ENCODE assay signal across 8 cellular contexts in the genomic region with DNA sequence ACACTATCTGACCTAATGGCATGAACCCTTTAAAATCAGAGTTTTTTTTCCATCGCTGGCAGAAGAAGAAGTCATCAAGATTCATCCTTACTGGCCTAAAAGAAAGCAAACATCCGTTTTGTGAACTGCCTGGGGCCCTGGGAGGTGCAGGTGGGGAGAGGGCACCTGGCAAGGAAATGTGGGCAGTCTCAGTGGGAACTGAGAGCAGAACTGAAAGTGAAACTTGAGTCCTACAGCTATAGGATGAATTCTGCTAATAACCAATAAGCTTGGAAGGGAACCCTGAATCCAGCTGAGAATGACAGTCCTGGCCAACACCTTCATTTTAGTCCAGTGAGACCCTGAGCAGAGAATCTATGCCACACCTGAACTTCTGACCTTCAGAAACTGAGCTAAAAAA.
DNase-seq lines count a peak whose midpoint lies in the region; ATAC-seq and TF ChIP-seq lines count a peak whose summit lies in the region.

No MANE protein-coding gene starts in this region.

- H3K27me3 ChIP-seq in duodenal mucosa (ENCODE audit: control insufficient read depth in 1 of 2, insufficient read depth in 2 of 2, low read length in 2 of 2) (no peaks in the 10 kb centered on the region), upper lobe of left lung (no peaks in the 10 kb centered on the region)

- peaks cover 0 to 5% (median 0%) of the 10 kb centered on the region in 7 donors for H3K9me3 Mint-ChIP-seq in CD14-positive monocyte

- no peak overlapping the region for H3K4me3 Mint-ChIP-seq in CD14-positive monocyte

- TF ChIP-seq CTCF in CD14-positive monocyte (IDR thresholded peaks at IDR 0.05) (no peak), upper lobe of left lung (IDR thresholded peaks at IDR 0.05) (no peak)

- H3K27ac ChIP-seq in duodenal mucosa (ENCODE audit: low read depth, low read length), result no peak overlapping the region
- no peak overlapping the region for H3K27ac ChIP-seq in upper lobe of left lung

- no peaks in the 10 kb centered on the region for H3K36me3 Mint-ChIP-seq in CD14-positive monocyte

- H3K9ac ChIP-seq in duodenal mucosa (ENCODE audit: low read depth in 1 of 2, low read length in 2 of 2), result no peak overlapping the region

- WGBS in upper lobe of left lung, 2 donors, result 37 to 53% methylated on average over 2 of the region's 2 CpGs

- TF ChIP-seq EP300 in upper lobe of left lung (IDR thresholded peaks at IDR 0.05), result no peak

- H3K27ac Mint-ChIP-seq in CD14-positive monocyte, result peak overlapping the region in 1 of 7 donors; percentile 69

- peak; percentile 99 for ATAC-seq in GM18508 (IDR thresholded peaks at IDR 0.05; ENCODE audit: insufficient read depth, unreplicated experiment)
- peak; percentile 99 for ATAC-seq in GM21423 (IDR thresholded peaks at IDR 0.05; ENCODE audit: unreplicated experiment)
- peak; percentile 92 for ATAC-seq in HG03565 (IDR thresholded peaks at IDR 0.05; ENCODE audit: unreplicated experiment)
- no peak for ATAC-seq in upper lobe of left lung (ENCODE audit: low FRiP score in 2 of 2)

- H3K36me3 ChIP-seq in duodenal mucosa (ENCODE audit: control insufficient read depth in 1 of 2, insufficient read depth in 2 of 2, low read length in 2 of 2) (no peaks in the 10 kb centered on the region), upper lobe of left lung (no peaks in the 10 kb centered on the region)

- DNase-seq in CD14-positive monocyte (ENCODE audit: low spot score) (no peak), middle frontal gyrus (ENCODE audit: extremely low spot score, low spot score) (no peak), CD1c-positive myeloid dendritic cell (ENCODE audit: extremely low spot score) (no peak), upper lobe of left lung (no peak)

- peaks cover 3 to 13% of the 10 kb centered on the region in 2 donors for H3K4me1 ChIP-seq in duodenal mucosa (ENCODE audit: control insufficient read depth in 1 of 2, insufficient read depth in 2 of 2, low read length in 2 of 2)
- H3K4me1 ChIP-seq in upper lobe of left lung, result no peaks in the 10 kb centered on the region

- H3K9me3 ChIP-seq in duodenal mucosa (ENCODE audit: control insufficient read depth in 1 of 2, low read length in 2 of 2) (no peaks in the 10 kb centered on the region), upper lobe of left lung (no peaks in the 10 kb centered on the region)

- H3K4me1 Mint-ChIP-seq in CD14-positive monocyte, result peaks cover 3% of the 10 kb centered on the region

- no peak for TF ChIP-seq POLR2A in upper lobe of left lung (IDR thresholded peaks at IDR 0.05)

- intact Hi-C loops in CD14-positive monocyte (cut with micrococcal nuclease), result no loop called here

- peak overlapping the region; percentile 21 to 31 for H3K4me3 ChIP-seq in duodenal mucosa (ENCODE audit: low read depth in 1 of 2, low read length in 2 of 2)
- no peak overlapping the region for H3K4me3 ChIP-seq in upper lobe of left lung

- no peaks in the 10 kb centered on the region for H3K27me3 Mint-ChIP-seq in CD14-positive monocyte (ENCODE audit: low read depth in 3 of 3)

Comparison
In these comparisons a context has a peak if more than half of its experiments do, and no peak if none do; other contexts are left out.
1. ATAC-seq: peak in GM18508 (single experiment), GM21423 (single experiment) and HG03565 (single experiment); none in upper lobe of left lung (0 of 2).
2. H3K4me3 ChIP-seq: peak in duodenal mucosa (2 of 2); none in upper lobe of left lung (0 of 4).